ENCODE assay signal across 9 cellular contexts in the genomic region with DNA sequence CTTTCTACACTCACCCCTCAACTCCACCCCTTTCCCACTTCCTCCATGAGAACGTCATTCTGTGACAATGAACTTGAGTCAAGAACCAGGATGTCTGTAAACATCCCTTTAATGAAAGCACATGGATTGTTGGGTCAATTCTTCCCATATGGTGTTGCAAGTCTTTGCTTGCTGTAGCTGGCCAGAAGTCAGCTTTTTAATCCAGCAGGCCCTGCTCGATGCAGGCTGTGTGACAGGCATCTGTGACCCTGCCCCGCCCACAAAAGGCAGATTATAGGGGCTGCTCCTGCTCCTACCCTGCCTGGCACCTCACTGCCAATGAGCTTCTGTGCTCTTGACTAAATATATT.
DNase-seq lines count a peak whose midpoint lies in the region; ATAC-seq and TF ChIP-seq lines count a peak whose summit lies in the region.
"Had no signal": no experiment of that assay in that cellular context is flagged by ENCODE, and none has a peak within 500 bp of the region (broad histone marks: within the 10 kb centered on the region; RNA-seq: fewer than 3 reads in every experiment).

No MANE protein-coding gene starts in this region.

- TF ChIP-seq POLR2A in body of pancreas (IDR thresholded peaks at IDR 0.05) = no peak
- no peak for TF ChIP-seq POLR2A in vagina (IDR thresholded peaks at IDR 0.05)

- peak overlapping the region; percentile 67 for H3K27ac Mint-ChIP-seq in activated CD4-positive, alpha-beta T cell treated with anti-CD3 and anti-CD28 coated beads, Interleukin-2, amount 10 ng/mL, durations not matched to agents 24 days and 14 days
- H3K27ac Mint-ChIP-seq: CD4-positive, CD25-positive, alpha-beta regulatory T cell had no signal

- intact Hi-C loops in activated CD4-positive, alpha-beta T cell treated with anti-CD3 and anti-CD28 coated beads, Interleukin-2, amount 10 ng/mL, durations not matched to agents 24 days and 14 days (cut with micrococcal nuclease) = loop anchor here (5.0 to 10.0 kb wide), 2 partner anchors 190 to 623 kb away; partner anchors contain the start of genes KL and PDS5B
- intact Hi-C loops in body of pancreas (cut with DNase I) = no loop called here
- intact Hi-C loops in vagina (cut with DNase I) = loop anchor here (10.0 kb wide), 1 partner anchor 83 kb away; no protein-coding TSS in a partner anchor

- peak in 1 of 2 donors; percentile 41 for TF ChIP-seq RAD21 in liver (IDR thresholded peaks at IDR 0.05)

- H3K27me3 ChIP-seq in body of pancreas = no peaks in the 10 kb centered on the region
- H3K27me3 ChIP-seq in liver (ENCODE audit: control insufficient read depth in 4 of 4, insufficient read depth in 4 of 4, low read length in 3 of 4) = no peaks in the 10 kb centered on the region
- H3K27me3 ChIP-seq in vagina = no peaks in the 10 kb centered on the region

- no peak for ATAC-seq in body of pancreas
- ATAC-seq in HG03039 (IDR thresholded peaks at IDR 0.05; ENCODE audit: unreplicated experiment) = no peak

- H3K36me3 Mint-ChIP-seq in activated CD4-positive, alpha-beta T cell treated with anti-CD3 and anti-CD28 coated beads, Interleukin-2, amount 10 ng/mL, durations not matched to agents 24 days and 14 days (ENCODE audit: low read depth) = peaks cover 4% of the 10 kb centered on the region
- H3K36me3 Mint-ChIP-seq: CD4-positive, CD25-positive, alpha-beta regulatory T cell had no signal

- H3K4me1 Mint-ChIP-seq in activated CD4-positive, alpha-beta T cell treated with anti-CD3 and anti-CD28 coated beads, Interleukin-2, amount 10 ng/mL, durations not matched to agents 24 days and 14 days = peaks cover 42% of the 10 kb centered on the region

- H3K27ac ChIP-seq in body of pancreas (peak overlapping the region; percentile 40 to 86 (median 80)), liver (ENCODE audit: low read depth in 1 of 2, low read length in 2 of 2) (peak overlapping the region; percentile 21 to 58), vagina (peak overlapping the region; percentile 88)

- H3K4me1 ChIP-seq in body of pancreas (peaks cover 53% of the 10 kb centered on the region), liver (ENCODE audit: control insufficient read depth in 4 of 4, insufficient read depth in 4 of 4, low read length in 3 of 4) (peaks cover 0 to 13% (median 4%) of the 10 kb centered on the region in 4 donors), vagina (peaks cover 43% of the 10 kb centered on the region)

- WGBS in body of pancreas, 2 donors = 31 to 36% methylated on average over 3 of the region's 3 CpGs
- 34% methylated on average over 3 of the region's 3 CpGs for WGBS in liver

- no peak overlapping the region for H3K9ac ChIP-seq in liver (ENCODE audit: low read depth in 1 of 2, low read length in 2 of 2)

- H3K27me3 Mint-ChIP-seq in activated CD4-positive, alpha-beta T cell treated with anti-CD3 and anti-CD28 coated beads, Interleukin-2, amount 10 ng/mL, durations not matched to agents 24 days and 14 days = peaks cover 4% of the 10 kb centered on the region

- no peaks in the 10 kb centered on the region for H3K9me3 ChIP-seq in body of pancreas
- no peaks in the 10 kb centered on the region for H3K9me3 ChIP-seq in liver (ENCODE audit: control insufficient read depth in 4 of 4, low read length in 3 of 4)
- no peaks in the 10 kb centered on the region for H3K9me3 ChIP-seq in vagina

- DNase-seq in activated CD4-positive, alpha-beta T cell treated with anti-CD3 and anti-CD28 coated beads, Interleukin-2, amount 10 ng/mL, durations not matched to agents 24 days and 14 days = no peak
- no peak for DNase-seq in activated CD4-positive, alpha-beta T cell treated with anti-CD3 and anti-CD28 coated beads for 4 hours
- peak in 2 of 4 donors; percentile 41 to 47 for DNase-seq in body of pancreas
- DNase-seq in vagina (ENCODE audit: extremely low spot score in 2 of 2) = no peak
- DNase-seq in NCI-H510A (lab: John Stamatoyannopoulos, UW) = no peak
- no peak for DNase-seq in OCI-M1 (lab: John Stamatoyannopoulos, UW)
- DNase-seq: CD4-positive, CD25-positive, alpha-beta regulatory T cell had no signal

- no peak for TF ChIP-seq CTCF in body of pancreas (IDR thresholded peaks at IDR 0.05)
- TF ChIP-seq CTCF in liver (IDR thresholded peaks at IDR 0.05; ENCODE audit: low read depth, low read length, missing input control) = no peak
- TF ChIP-seq CTCF in vagina (IDR thresholded peaks at IDR 0.05) = no peak

- H3K36me3 ChIP-seq in body of pancreas (replicated peaks in 1 of 2; ENCODE audit: insufficient read depth in 1 of 2, low read depth in 2 of 2) = no peaks in the 10 kb centered on the region
- H3K36me3 ChIP-seq in liver (ENCODE audit: control insufficient read depth in 4 of 4, insufficient read depth in 3 of 4, low read depth in 1 of 4, low read length in 3 of 4) = no peaks in the 10 kb centered on the region
- no peaks in the 10 kb centered on the region for H3K36me3 ChIP-seq in vagina

- H3K9me3 Mint-ChIP-seq in activated CD4-positive, alpha-beta T cell treated with anti-CD3 and anti-CD28 coated beads, Interleukin-2, amount 10 ng/mL, durations not matched to agents 24 days and 14 days = peaks cover 6% of the 10 kb centered on the region
- H3K9me3 Mint-ChIP-seq: CD4-positive, CD25-positive, alpha-beta regulatory T cell had no signal

- H3K4me3 ChIP-seq in body of pancreas (no peak overlapping the region), liver (ENCODE audit: low read depth in 1 of 3, low read length in 3 of 3) (no peak overlapping the region), vagina (no peak overlapping the region)

- H3K4me3 Mint-ChIP-seq in activated CD4-positive, alpha-beta T cell treated with anti-CD3 and anti-CD28 coated beads, Interleukin-2, amount 10 ng/mL, durations not matched to agents 24 days and 14 days = no peak overlapping the region
- H3K4me3 Mint-ChIP-seq: CD4-positive, CD25-positive, alpha-beta regulatory T cell had no signal

TF ChIP-seq in liver, 16 proteins besides CTCF, POLR2A, EP300 and RAD21:
- TF ChIP-seq TAF1 (conservative IDR thresholded peaks at IDR 0.05) = no peak
- TF ChIP-seq HNF4A (conservative IDR thresholded peaks at IDR 0.05) = peak in 1 of 2 donors; percentile 41
- peak; percentile 12 for TF ChIP-seq FOXA2 (IDR thresholded peaks at IDR 0.05)
- TF ChIP-seq ZBTB33 (IDR thresholded peaks at IDR 0.05) = no peak
- peak; percentile 81 for TF ChIP-seq MAX (IDR thresholded peaks at IDR 0.05)
- peak; percentile 44 to 67 for TF ChIP-seq RXRA (IDR thresholded peaks at IDR 0.05)
- TF ChIP-seq SP1 (IDR thresholded peaks at IDR 0.05) = peak; percentile 26
- TF ChIP-seq EGR1 (IDR thresholded peaks at IDR 0.05; ENCODE audit: low read depth in 2 of 2) = no peak
- no peak for TF ChIP-seq YY1 (IDR thresholded peaks at IDR 0.05)
- TF ChIP-seq NR2F2 (IDR thresholded peaks at IDR 0.05) = no peak
- no peak for TF ChIP-seq GABPA (IDR thresholded peaks at IDR 0.05 in 1 of 2, conservative IDR thresholded peaks at IDR 0.05 in 1 of 2)
- TF ChIP-seq, protein P1, sequence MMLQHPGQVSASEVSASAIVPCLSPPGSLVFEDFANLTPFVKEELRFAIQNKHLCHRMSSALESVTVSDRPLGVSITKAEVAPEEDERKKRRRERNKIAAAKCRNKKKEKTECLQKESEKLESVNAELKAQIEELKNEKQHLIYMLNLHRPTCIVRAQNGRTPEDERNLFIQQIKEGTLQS (IDR thresholded peaks at IDR 0.05) = no peak
- TF ChIP-seq, protein P2, sequence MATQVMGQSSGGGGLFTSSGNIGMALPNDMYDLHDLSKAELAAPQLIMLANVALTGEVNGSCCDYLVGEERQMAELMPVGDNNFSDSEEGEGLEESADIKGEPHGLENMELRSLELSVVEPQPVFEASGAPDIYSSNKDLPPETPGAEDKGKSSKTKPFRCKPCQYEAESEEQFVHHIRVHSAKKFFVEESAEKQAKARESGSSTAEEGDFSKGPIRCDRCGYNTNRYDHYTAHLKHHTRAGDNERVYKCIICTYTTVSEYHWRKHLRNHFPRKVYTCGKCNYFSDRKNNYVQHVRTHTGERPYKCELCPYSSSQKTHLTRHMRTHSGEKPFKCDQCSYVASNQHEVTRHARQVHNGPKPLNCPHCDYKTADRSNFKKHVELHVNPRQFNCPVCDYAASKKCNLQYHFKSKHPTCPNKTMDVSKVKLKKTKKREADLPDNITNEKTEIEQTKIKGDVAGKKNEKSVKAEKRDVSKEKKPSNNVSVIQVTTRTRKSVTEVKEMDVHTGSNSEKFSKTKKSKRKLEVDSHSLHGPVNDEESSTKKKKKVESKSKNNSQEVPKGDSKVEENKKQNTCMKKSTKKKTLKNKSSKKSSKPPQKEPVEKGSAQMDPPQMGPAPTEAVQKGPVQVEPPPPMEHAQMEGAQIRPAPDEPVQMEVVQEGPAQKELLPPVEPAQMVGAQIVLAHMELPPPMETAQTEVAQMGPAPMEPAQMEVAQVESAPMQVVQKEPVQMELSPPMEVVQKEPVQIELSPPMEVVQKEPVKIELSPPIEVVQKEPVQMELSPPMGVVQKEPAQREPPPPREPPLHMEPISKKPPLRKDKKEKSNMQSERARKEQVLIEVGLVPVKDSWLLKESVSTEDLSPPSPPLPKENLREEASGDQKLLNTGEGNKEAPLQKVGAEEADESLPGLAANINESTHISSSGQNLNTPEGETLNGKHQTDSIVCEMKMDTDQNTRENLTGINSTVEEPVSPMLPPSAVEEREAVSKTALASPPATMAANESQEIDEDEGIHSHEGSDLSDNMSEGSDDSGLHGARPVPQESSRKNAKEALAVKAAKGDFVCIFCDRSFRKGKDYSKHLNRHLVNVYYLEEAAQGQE (IDR thresholded peaks at IDR 0.05) = no peak
- peak in 1 of 2 donors; percentile 48 for TF ChIP-seq JUND (IDR thresholded peaks at IDR 0.05)
- TF ChIP-seq FOXA1 (IDR thresholded peaks at IDR 0.05) = no peak
- TF ChIP-seq HNF4G (IDR thresholded peaks at IDR 0.05) = no peak
